1 cellular context compared by ENCODE assay signal in genomic region chr2:73070651-73071451, GRCh38.
TF ChIP-seq lines count a peak whose summit lies in the region.

No MANE protein-coding gene starts in this region.

TF ChIP-seq in GM12878, 131 proteins besides CTCF, POLR2A, EP300 and RAD21 (continued from another document and continues in another):
- TF ChIP-seq BCLAF1 (IDR thresholded peaks at IDR 0.05) (no peak), ZNF217 (IDR thresholded peaks at IDR 0.05) (no peak), SP1 (IDR thresholded peaks at IDR 0.05; ENCODE audit: low read depth, low read length) (peak; percentile 99), FOXM1 (IDR thresholded peaks at IDR 0.05; ENCODE audit: low read depth, low read length) (no peak), RB1 (IDR thresholded peaks at IDR 0.05; ENCODE audit: borderline replicate concordance) (no peak), STAT3 (IDR thresholded peaks at IDR 0.05; ENCODE audit: low read depth, low read length) (no peak), NR2F1 (conservative IDR thresholded peaks at IDR 0.05) (peak; percentile 97), HSF1 (IDR thresholded peaks at IDR 0.05; ENCODE audit: low read depth, low read length) (no peak), PKNOX1 (IDR thresholded peaks at IDR 0.05) (peak; percentile 99), PBX3 (IDR thresholded peaks at IDR 0.05; ENCODE audit: insufficient replicate concordance, low read depth, low read length) (peak; percentile 99), IRF5 (IDR thresholded peaks at IDR 0.05; ENCODE audit: borderline replicate concordance) (no peak), TAF1 (IDR thresholded peaks at IDR 0.05; ENCODE audit: borderline replicate concordance, low read depth, low read length) (no peak), NBN (IDR thresholded peaks at IDR 0.05) (no peak), MYB (IDR thresholded peaks at IDR 0.05; ENCODE audit: borderline replicate concordance, low read depth, low read length) (no peak), CHD2 (IDR thresholded peaks at IDR 0.05; ENCODE audit: borderline replicate concordance, low read depth, low read length) (peak; percentile 95), BHLHE40 (IDR thresholded peaks at IDR 0.05; ENCODE audit: borderline replicate concordance in 1 of 2, low read depth in 2 of 2, low read length in 1 of 2) (peak in 1 of 2 experiments; percentile 57; a peak in 1 of 4 replicates), MLLT1 (IDR thresholded peaks at IDR 0.05) (no peak), SMAD5 (IDR thresholded peaks at IDR 0.05; ENCODE audit: low read depth) (no peak), SUZ12 (IDR thresholded peaks at IDR 0.05; ENCODE audit: unreplicated experiment) (no peak), E2F8 (IDR thresholded peaks at IDR 0.05; ENCODE audit: low read depth, partially characterized antibody) (no peak), HCFC1 (IDR thresholded peaks at IDR 0.05; ENCODE audit: low read length) (no peak), SUPT20H (IDR thresholded peaks at IDR 0.05; ENCODE audit: borderline replicate concordance, control insufficient read depth, low read depth, low read length) (no peak), BACH1 (IDR thresholded peaks at IDR 0.05; ENCODE audit: borderline replicate concordance) (peak; percentile 42; the same call in 1 of the 2 replicates), EGR1 (IDR thresholded peaks at IDR 0.05; ENCODE audit: borderline replicate concordance in 1 of 2, low read depth in 2 of 2, low read length in 2 of 2) (peak in 1 of 2 experiments; percentile 75; a peak in 1 of 3 replicates), TCF12 (IDR thresholded peaks at IDR 0.05; ENCODE audit: low read depth, low read length) (0 out of 2 replicates have a peak, but pooled peaks have one; percentile 21), CEBPZ (IDR thresholded peaks at IDR 0.05; ENCODE audit: low read depth, low read length) (peak; percentile 46; the same call in 1 of the 2 replicates), POLR2AphosphoS2 (IDR thresholded peaks at IDR 0.05; ENCODE audit: low read depth, low read length) (no peak), RUNX3 (IDR thresholded peaks at IDR 0.05; ENCODE audit: low read length) (peak; percentile 56; the same call in 1 of the 2 replicates), KDM1A (IDR thresholded peaks at IDR 0.05; ENCODE audit: borderline replicate concordance) (no peak), TCF7 (IDR thresholded peaks at IDR 0.05; ENCODE audit: borderline replicate concordance) (no peak), MEF2B (IDR thresholded peaks at IDR 0.05; ENCODE audit: partially characterized antibody, poor library complexity, severe bottlenecking) (peak; percentile 28), E4F1 (IDR thresholded peaks at IDR 0.05; ENCODE audit: borderline replicate concordance, partially characterized antibody) (no peak), PML (IDR thresholded peaks at IDR 0.05; ENCODE audit: low read length) (0 out of 2 replicates have a peak, but pooled peaks have one; percentile 2), CHD1 (IDR thresholded peaks at IDR 0.05; ENCODE audit: low read depth, low read length) (no peak), LARP7 (IDR thresholded peaks at IDR 0.05) (peak; percentile 60; the same call in 1 of the 2 replicates), NFIC (IDR thresholded peaks at IDR 0.05; ENCODE audit: low read depth, low read length) (no peak), MYC (IDR thresholded peaks at IDR 0.05; ENCODE audit: insufficient read depth, insufficient read length, insufficient replicate concordance, low read length, severe bottlenecking) (no peak), TCF3 (IDR thresholded peaks at IDR 0.05; ENCODE audit: borderline replicate concordance, insufficient read depth, low read depth, low read length) (no peak), IRF3 (IDR thresholded peaks at IDR 0.05) (peak; percentile 96), SMARCA5 (IDR thresholded peaks at IDR 0.05) (0 out of 2 replicates have a peak, but pooled peaks have one; percentile 25)
